8 cellular contexts compared by ENCODE assay signal in genomic region chr11:46119352-46120216, GRCh38. TPM values are rescaled to one million over a fixed set of nuclear protein-coding genes. Genes with fewer than 3 reads are reported as not detected.
DNase-seq lines count a peak whose midpoint lies in the region; ATAC-seq and TF ChIP-seq lines count a peak whose summit lies in the region.

No MANE protein-coding gene starts in this region.

- peak overlapping the region; percentile 97 for H3K27ac Mint-ChIP-seq in activated CD4-positive, alpha-beta T cell treated with anti-CD3 and anti-CD28 coated beads, Interleukin-2, amount 10 ng/mL, durations not matched to agents 24 days and 14 days

- H3K9me3 ChIP-seq in lower lobe of right lung: no peaks in the 10 kb centered on the region

- intact Hi-C loops in activated CD4-positive, alpha-beta T cell treated with anti-CD3 and anti-CD28 coated beads, Interleukin-2, amount 10 ng/mL, durations not matched to agents 24 days and 14 days (cut with micrococcal nuclease): loop anchor here (2.0 to 10.0 kb wide), 6 partner anchors 123 to 1555 kb away; partner anchors contain the start of genes CD82, CRY2 and DDB2
- intact Hi-C loops in dorsolateral prefrontal cortex (cut with DNase I): loop anchor here (2.0 to 10.0 kb wide), 3 partner anchors 112 to 225 kb away; partner anchors contain the start of gene DGKZ (in 1 of the 2)
- intact Hi-C loops in lower lobe of right lung (cut with DNase I): no loop called here

- TF ChIP-seq CTCF in C4-2B (conservative IDR thresholded peaks at IDR 0.05) (no peak), dorsolateral prefrontal cortex (IDR thresholded peaks at IDR 0.05 in 54 of 56, conservative IDR thresholded peaks at IDR 0.05 in 2 of 56; ENCODE audit: low read depth in 1 of 56, partially characterized antibody in 56 of 56) (peak in 1 of 56 donors; percentile 8), lower lobe of right lung (IDR thresholded peaks at IDR 0.05) (no peak)

- H3K36me3 Mint-ChIP-seq in activated CD4-positive, alpha-beta T cell treated with anti-CD3 and anti-CD28 coated beads, Interleukin-2, amount 10 ng/mL, durations not matched to agents 24 days and 14 days (ENCODE audit: low read depth): peaks cover 4% of the 10 kb centered on the region

- no peaks in the 10 kb centered on the region for H3K27me3 Mint-ChIP-seq in activated CD4-positive, alpha-beta T cell treated with anti-CD3 and anti-CD28 coated beads, Interleukin-2, amount 10 ng/mL, durations not matched to agents 24 days and 14 days

- H3K4me3 ChIP-seq in dorsolateral prefrontal cortex: peak overlapping the region; percentile 53 to 87 (median 74)
- peak overlapping the region; percentile 72 for H3K4me3 ChIP-seq in lower lobe of right lung

- H3K36me3 ChIP-seq in lower lobe of right lung: no peaks in the 10 kb centered on the region

- DNase-seq in NCI-H2171 treated with DMSO at 0.1 percent for 48 hours (lab: John Stamatoyannopoulos, UW): peak; percentile 67
- peak; percentile 87 for DNase-seq in activated CD4-positive, alpha-beta T cell treated with anti-CD3 and anti-CD28 coated beads, Interleukin-2, amount 10 ng/mL, durations not matched to agents 24 days and 14 days
- DNase-seq in dorsolateral prefrontal cortex: peak in 3 of 10 donors; percentile 20 to 46 (median 39)
- DNase-seq in lower lobe of right lung: peak; percentile 59
- DNase-seq in stimulated activated CD4-positive, alpha-beta T cell treated with anti-CD3 and anti-CD28 coated beads, TNF-alpha, amount 100 ng/mL, for 4 hours (ENCODE audit: low read depth in 3 of 3): peak; percentile 17 to 35 (median 20)
- DNase-seq in NCI-H510A treated with DMSO at 0.1 percent for 48 hours (lab: John Stamatoyannopoulos, UW): no peak

- H3K27ac ChIP-seq in C4-2B (peak overlapping the region; percentile 92), dorsolateral prefrontal cortex (peak overlapping the region; percentile 77 to 99 (median 96)), lower lobe of right lung (peak overlapping the region; percentile 88)

- no peaks in the 10 kb centered on the region for H3K9me3 Mint-ChIP-seq in activated CD4-positive, alpha-beta T cell treated with anti-CD3 and anti-CD28 coated beads, Interleukin-2, amount 10 ng/mL, durations not matched to agents 24 days and 14 days

- ATAC-seq in GM21529 (IDR thresholded peaks at IDR 0.05; ENCODE audit: unreplicated experiment): peak; percentile 31
- peak in 1 of 2 donors; percentile 6 for ATAC-seq in lower lobe of right lung

- H3K27me3 ChIP-seq in dorsolateral prefrontal cortex (no peaks in the 10 kb centered on the region), lower lobe of right lung (ENCODE audit: low read depth) (no peaks in the 10 kb centered on the region)

- H3K4me1 ChIP-seq in lower lobe of right lung: peaks cover 47% of the 10 kb centered on the region

- H3K4me1 Mint-ChIP-seq in activated CD4-positive, alpha-beta T cell treated with anti-CD3 and anti-CD28 coated beads, Interleukin-2, amount 10 ng/mL, durations not matched to agents 24 days and 14 days: peaks cover 48% of the 10 kb centered on the region

- peak overlapping the region; percentile 94 for H3K4me3 Mint-ChIP-seq in activated CD4-positive, alpha-beta T cell treated with anti-CD3 and anti-CD28 coated beads, Interleukin-2, amount 10 ng/mL, durations not matched to agents 24 days and 14 days

RNA-seq across cellular contexts. Expression of gene PHF21A, which starts 1.7 kb away (rescaled TPM):
- 33.7 and 33.9 TPM in 2 replicates for total RNA-seq in activated CD4-positive, alpha-beta T cell treated with anti-CD3 and anti-CD28 coated beads, Interleukin-2, amount 10 ng/mL, durations not matched to agents 24 days and 14 days
- 100 to 1,000 TPM in 106 of 120 experiments, 10 to 100 TPM in 14; 77.4 to 236 (median 117) TPM for total RNA-seq in dorsolateral prefrontal cortex
- 48.4 TPM for total RNA-seq in lower lobe of right lung
